1 cellular context compared by ENCODE assay signal in the genomic region with DNA sequence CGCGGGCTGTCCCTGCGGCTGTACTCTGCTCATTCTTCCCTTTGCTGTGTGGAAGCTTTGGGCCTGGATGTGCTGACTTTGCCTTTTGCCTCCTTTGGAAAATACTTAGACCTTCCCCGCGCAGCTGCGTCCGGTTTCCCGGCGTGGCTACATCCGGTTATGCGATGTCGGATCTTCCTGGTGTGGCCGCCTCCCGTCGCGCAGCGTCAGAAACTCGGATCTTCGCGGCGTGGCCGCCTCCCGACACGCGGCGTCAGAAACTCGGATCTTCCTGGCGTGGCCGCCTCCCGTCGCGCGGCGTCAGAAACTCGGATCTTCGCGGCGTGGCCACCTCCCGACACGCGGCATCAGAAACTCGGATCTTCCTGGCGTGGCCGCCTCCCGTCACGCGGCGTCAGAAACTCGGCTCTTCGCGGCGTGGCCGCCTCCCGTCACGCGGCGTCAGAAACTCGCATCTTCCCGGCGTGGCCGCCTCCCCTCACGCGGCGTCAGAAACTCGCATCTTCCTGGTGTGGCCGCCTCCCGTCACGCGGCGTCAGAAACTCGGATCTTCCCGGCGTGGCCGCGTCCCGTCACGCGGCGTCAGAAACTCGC.
TF ChIP-seq lines count a peak whose summit lies in the region.

No MANE protein-coding gene starts in this region.

TF ChIP-seq in HepG2, 621 proteins besides CTCF, POLR2A, EP300 and RAD21:
- TF ChIP-seq MAFK (conservative IDR thresholded peaks at IDR 0.05 in 1 of 2, IDR thresholded peaks at IDR 0.05 in 1 of 2; ENCODE audit: low read length in 2 of 2), result peak; percentile 20 to 27; a peak in 1 of 4 replicates
- TF ChIP-seq RARG (CRISPR knock-in tag; IDR thresholded peaks at IDR 0.05; ENCODE audit: low read depth), result no peak
